1 cellular context compared by ENCODE assay signal in genomic region chr5:141508808-141509611, GRCh38.
TF ChIP-seq lines count a peak whose summit lies in the region.

No MANE protein-coding gene starts in this region.

TF ChIP-seq in HepG2, 621 proteins besides CTCF, POLR2A, EP300 and RAD21:
- TF ChIP-seq, protein P1, sequence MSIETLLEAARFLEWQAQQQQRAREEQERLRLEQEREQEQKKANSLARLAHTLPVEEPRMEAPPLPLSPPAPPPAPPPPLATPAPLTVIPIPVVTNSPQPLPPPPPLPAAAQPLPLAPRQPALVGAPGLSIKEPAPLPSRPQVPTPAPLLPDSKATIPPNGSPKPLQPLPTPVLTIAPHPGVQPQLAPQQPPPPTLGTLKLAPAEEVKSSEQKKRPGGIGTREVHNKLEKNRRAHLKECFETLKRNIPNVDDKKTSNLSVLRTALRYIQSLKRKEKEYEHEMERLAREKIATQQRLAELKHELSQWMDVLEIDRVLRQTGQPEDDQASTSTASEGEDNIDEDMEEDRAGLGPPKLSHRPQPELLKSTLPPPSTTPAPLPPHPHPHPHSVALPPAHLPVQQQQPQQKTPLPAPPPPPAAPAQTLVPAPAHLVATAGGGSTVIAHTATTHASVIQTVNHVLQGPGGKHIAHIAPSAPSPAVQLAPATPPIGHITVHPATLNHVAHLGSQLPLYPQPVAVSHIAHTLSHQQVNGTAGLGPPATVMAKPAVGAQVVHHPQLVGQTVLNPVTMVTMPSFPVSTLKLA (IDR thresholded peaks at IDR 0.05) = no peak
- TF ChIP-seq RFX1 (IDR thresholded peaks at IDR 0.05) = no peak
- TF ChIP-seq NFKB2 (CRISPR knock-in tag; IDR thresholded peaks at IDR 0.05; ENCODE audit: borderline replicate concordance) = no peak
- no peak for TF ChIP-seq ZNF256 (CRISPR knock-in tag; conservative IDR thresholded peaks at IDR 0.05)
- TF ChIP-seq RFXANK (CRISPR knock-in tag; IDR thresholded peaks at IDR 0.05) = no peak
- TF ChIP-seq DNMT1 (CRISPR knock-in tag; IDR thresholded peaks at IDR 0.05) = no peak
- TF ChIP-seq, protein P2, sequence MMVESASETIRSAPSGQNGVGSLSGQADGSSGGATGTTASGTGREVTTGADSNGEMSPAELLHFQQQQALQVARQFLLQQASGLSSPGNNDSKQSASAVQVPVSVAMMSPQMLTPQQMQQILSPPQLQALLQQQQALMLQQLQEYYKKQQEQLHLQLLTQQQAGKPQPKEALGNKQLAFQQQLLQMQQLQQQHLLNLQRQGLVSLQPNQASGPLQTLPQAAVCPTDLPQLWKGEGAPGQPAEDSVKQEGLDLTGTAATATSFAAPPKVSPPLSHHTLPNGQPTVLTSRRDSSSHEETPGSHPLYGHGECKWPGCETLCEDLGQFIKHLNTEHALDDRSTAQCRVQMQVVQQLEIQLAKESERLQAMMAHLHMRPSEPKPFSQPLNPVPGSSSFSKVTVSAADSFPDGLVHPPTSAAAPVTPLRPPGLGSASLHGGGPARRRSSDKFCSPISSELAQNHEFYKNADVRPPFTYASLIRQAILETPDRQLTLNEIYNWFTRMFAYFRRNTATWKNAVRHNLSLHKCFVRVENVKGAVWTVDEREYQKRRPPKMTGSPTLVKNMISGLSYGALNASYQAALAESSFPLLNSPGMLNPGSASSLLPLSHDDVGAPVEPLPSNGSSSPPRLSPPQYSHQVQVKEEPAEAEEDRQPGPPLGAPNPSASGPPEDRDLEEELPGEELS (CRISPR knock-in tag; IDR thresholded peaks at IDR 0.05) = no peak
- no peak for TF ChIP-seq THRA (CRISPR knock-in tag; IDR thresholded peaks at IDR 0.05; ENCODE audit: borderline replicate concordance)
- no peak for TF ChIP-seq ZBTB21 (CRISPR knock-in tag; IDR thresholded peaks at IDR 0.05)
- TF ChIP-seq HMGA1 (CRISPR knock-in tag; conservative IDR thresholded peaks at IDR 0.05) = no peak
- TF ChIP-seq ZSCAN5A (CRISPR knock-in tag; IDR thresholded peaks at IDR 0.05; ENCODE audit: borderline replicate concordance) = no peak
- no peak for TF ChIP-seq SAP130 (CRISPR knock-in tag; IDR thresholded peaks at IDR 0.05; ENCODE audit: low read depth)
